In genomic region chr2:46145017-46145416, GRCh38 we compare ENCODE assay signal across 17 cellular contexts.
"Had no signal": no experiment of that assay in that cellular context is flagged by ENCODE, and none has a peak within 500 bp of the region (broad histone marks: within the 10 kb centered on the region; RNA-seq: fewer than 3 reads in every experiment).

No MANE protein-coding gene starts in this region.

- H3K4me2 ChIP-seq: hepatocyte had no signal

- H3K4me1 ChIP-seq: testis had no signal

- H3K27me3 ChIP-seq: dorsolateral prefrontal cortex, hepatocyte, testis, tibial nerve had no signal

- H3K9me3 ChIP-seq: left ventricle myocardium inferior, testis, tibial nerve had no signal

- H3K4me3 Mint-ChIP-seq: neural crest cell; stimulated activated naive CD8-positive, alpha-beta T cell treated with anti-CD3 and anti-CD28 coated beads, Interleukin-15, Interleukin-2, amounts not matched to agents 100 ng/mL and 50 ng/mL, for 24 hours had no signal

- H3K36me3 ChIP-seq: left ventricle myocardium inferior had no signal

- H3K4me3 ChIP-seq: dorsolateral prefrontal cortex, hepatocyte, left ventricle myocardium inferior, lung, testis, tibial nerve had no signal

- H3K4me1 Mint-ChIP-seq: neural crest cell had no signal

- H3K27ac ChIP-seq: dorsolateral prefrontal cortex, hepatocyte, left ventricle myocardium inferior, testis, tibial nerve had no signal

- H3K9me3 Mint-ChIP-seq: naive thymus-derived CD4-positive, alpha-beta T cell; neural crest cell; stimulated activated naive CD8-positive, alpha-beta T cell treated with anti-CD3 and anti-CD28 coated beads, Interleukin-15, Interleukin-2, amounts not matched to agents 100 ng/mL and 50 ng/mL, for 24 hours had no signal

- ATAC-seq: left cardiac atrium had no signal

- H3K79me2 ChIP-seq: hepatocyte had no signal

- H2AFZ ChIP-seq: hepatocyte had no signal

- H3K27me3 Mint-ChIP-seq: stimulated activated naive CD8-positive, alpha-beta T cell treated with anti-CD3 and anti-CD28 coated beads, Interleukin-15, Interleukin-2, amounts not matched to agents 100 ng/mL and 50 ng/mL, for 24 hours had no signal

- DNase-seq: cortex of kidney; dorsolateral prefrontal cortex; effector CD8-positive, alpha-beta T cell; foreskin melanocyte; kidney; left cardiac atrium; left ventricle myocardium inferior; mesendoderm; naive thymus-derived CD4-positive, alpha-beta T cell; posterior cingulate gyrus; stimulated activated CD4-positive, alpha-beta T cell treated with anti-CD3 and anti-CD28 coated beads, Interleukin-12 subunit alpha, Interleukin-12 subunit beta, amount 100 ng/mL, for 4 hours; testis had no signal
